8 cellular contexts compared by ENCODE assay signal in the genomic region with DNA sequence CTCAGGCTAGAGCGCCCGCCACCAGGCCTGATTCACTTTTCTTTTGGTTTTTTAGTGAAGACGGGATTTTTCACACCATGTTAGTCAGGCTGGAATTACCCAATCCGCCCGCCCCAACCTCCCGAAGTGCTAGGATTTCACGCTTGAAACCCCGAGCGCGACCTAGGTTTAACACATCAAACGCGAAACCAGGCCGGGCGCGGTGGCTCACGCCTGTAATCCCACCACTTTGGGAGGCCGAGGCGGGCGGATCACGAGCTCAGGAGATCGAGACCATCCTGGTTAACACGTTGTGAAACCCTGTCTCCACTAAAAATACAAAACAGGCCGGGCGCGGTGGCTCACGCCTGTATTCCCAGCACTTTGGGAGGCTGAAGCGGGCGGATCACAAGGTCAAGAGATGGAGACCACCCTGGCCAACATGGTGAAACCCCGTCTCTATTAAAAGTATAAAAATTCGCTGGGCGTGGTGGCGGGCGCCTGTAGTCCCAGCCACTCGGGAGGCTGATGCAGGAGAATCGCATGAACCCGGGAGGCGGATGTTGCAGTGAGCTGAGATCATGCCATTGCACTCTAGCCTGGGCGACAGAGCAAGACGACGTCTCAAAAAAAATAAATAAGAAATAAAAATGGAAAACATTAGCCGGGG. TPM values are rescaled to one million over a fixed set of nuclear protein-coding genes. Genes with fewer than 3 reads are reported as not detected.
A peak's percentile ranks its signal among the peaks of the same experiment; 100 is the strongest.
DNase-seq lines count a peak whose midpoint lies in the region; ATAC-seq and TF ChIP-seq lines count a peak whose summit lies in the region.
"Not testable (repeated sequence)": the region's sequence is repeated elsewhere in the genome, so short reads cannot be mapped to it uniquely, and the experiment has no call there.

No MANE protein-coding gene starts in this region.

- H2BK20ac ChIP-seq in IMR-90 (ENCODE audit: low read depth, low read length), result not testable (repeated sequence)

- H3K4me2 ChIP-seq in IMR-90 (ENCODE audit: low read depth, low read length) (peak overlapping the region; percentile 88), OCI-LY1 (ENCODE audit: low read length) (peak overlapping the region; percentile 76)

- peak overlapping the region; percentile 73 for H2BK5ac ChIP-seq in IMR-90 (ENCODE audit: low read depth, low read length, poor library complexity, severe bottlenecking)

- POLR2A ChIA-PET in IMR-90 (lab: Charles Lee; ENCODE audit: unreplicated experiment), result interaction anchor here (0.6 to 2.1 kb wide), 13 partner anchors 9 to 480 kb away, joined by 3 to 16 read pairs (median 6); partner anchors contain the start of genes HNRNPUL2, INTS5, NXF1 and SLC3A2

- CTCF ChIA-PET in IMR-90 (lab: Yijun Ruan, JAX), result interaction anchor here (1.0 kb wide), 1 partner anchor 54 kb away, joined by 3 read pairs; no protein-coding TSS in a partner anchor

- peak overlapping the region; percentile 9; the same call in 1 of the 2 replicates for H3K23ac ChIP-seq in IMR-90 (ENCODE audit: low read depth, low read length)

- H3K27ac ChIP-seq in IMR-90 (ENCODE audit: insufficient read depth, low read length), result peak overlapping the region; percentile 83
- H3K27ac ChIP-seq in OCI-LY1 (ENCODE audit: low read depth, low read length, poor library complexity, severe bottlenecking), result peak overlapping the region; percentile 95
- H3K27ac ChIP-seq in cingulate gyrus (ENCODE audit: low read depth, low read length), result peak overlapping the region; percentile 99
- H3K27ac ChIP-seq in thyroid gland, result peak overlapping the region; percentile 99 to 100 (median 100)

- H2AK9ac ChIP-seq in IMR-90 (replicated peaks; ENCODE audit: low read depth, low read length, poor library complexity), result peak overlapping the region; percentile 84

- H2AK5ac ChIP-seq in IMR-90 (ENCODE audit: low read depth, low read length), result not testable (repeated sequence)

- H3K14ac ChIP-seq in IMR-90 (replicated peaks; ENCODE audit: low read depth, low read length), result peak overlapping the region; percentile 6

- H4K5ac ChIP-seq in IMR-90 (ENCODE audit: low read depth, low read length), result peak overlapping the region; percentile 55

- peak overlapping the region; percentile 85 for H2AFZ ChIP-seq in IMR-90 (replicated peaks; ENCODE audit: low read length, poor library complexity)
- H2AFZ ChIP-seq in OCI-LY1 (ENCODE audit: low read length), result not testable (repeated sequence)

- H3K27me3 ChIP-seq in IMR-90 (ENCODE audit: control insufficient read depth, insufficient read depth, low read length); OCI-LY1 (ENCODE audit: insufficient read depth, low read length); thyroid gland: not testable (repeated sequence)

- not testable (repeated sequence) for H3K9me1 ChIP-seq in IMR-90 (ENCODE audit: insufficient read depth, low read length)

- DNase-seq in G401 (ENCODE audit: low spot score) (peak; percentile 78), IMR-90 (peak; percentile 81), iris pigment epithelial cell (ENCODE audit: low read depth) (peak; percentile 90), thyroid gland (peak; percentile 70 to 75)
- peak; percentile 55 to 58 for DNase-seq in activated CD8-positive, alpha-beta memory T cell treated with anti-CD3 and anti-CD28 coated beads for 1 hour (ENCODE audit: extremely low read depth in 1 of 2, low read depth in 1 of 2)
- not testable (repeated sequence) for DNase-seq in retinal pigment epithelial cell (ENCODE audit: low read depth)

- not testable (repeated sequence) for H3K9me2 ChIP-seq in OCI-LY1 (ENCODE audit: low read depth, low read length)

- not testable (repeated sequence) for H3K9me3 ChIP-seq in IMR-90 (ENCODE audit: control insufficient read depth, insufficient read depth, low read length); OCI-LY1 (ENCODE audit: low read length); thyroid gland

- not testable (repeated sequence) for H3K36me3 ChIP-seq in IMR-90 (ENCODE audit: control insufficient read depth, insufficient read depth, low read length); thyroid gland
- H3K36me3 ChIP-seq in OCI-LY1 (ENCODE audit: insufficient read depth, low read length), result peaks cover 20% of the 10 kb centered on the region

- BruUV-seq in IMR-90 (replicated peaks; lab: Mats Ljungman, UMichigan), result not testable (repeated sequence)

- H4K91ac ChIP-seq in IMR-90 (ENCODE audit: insufficient read depth, low read depth, low read length), result not testable (repeated sequence)

- peak; percentile 1; the same call in 1 of the 2 replicates for ATAC-seq in IMR-90 (ENCODE audit: low read depth)

- TF ChIP-seq RAD21 in IMR-90 (IDR thresholded peaks at IDR 0.05; ENCODE audit: low read length), result not testable (repeated sequence)

- H3K4me1 ChIP-seq in IMR-90 (ENCODE audit: control insufficient read depth, insufficient read depth, low read length), result not testable (repeated sequence)
- H3K4me1 ChIP-seq in OCI-LY1 (ENCODE audit: insufficient read depth, low read length, severe bottlenecking), result peaks cover 38% of the 10 kb centered on the region
- H3K4me1 ChIP-seq in thyroid gland, result peaks cover 6 to 12% of the 10 kb centered on the region in 2 donors

- H3K79me2 ChIP-seq in OCI-LY1 (ENCODE audit: insufficient read depth, low read length), result peaks cover 18% of the 10 kb centered on the region

- 0% methylated on average over 7 of the region's 41 CpGs; no CpG with 5 or more reads in 1 of the 2 experiments for WGBS in IMR-90 (ENCODE audit: extremely low coverage in 2 of 2, insufficient read length in 1 of 2), 2 experiments
- 2 to 3% methylated on average over 40 to 41 of the region's 41 CpGs for WGBS in thyroid gland, 2 donors

- H4K20me1 ChIP-seq in IMR-90 (ENCODE audit: insufficient read depth, low read length); OCI-LY1 (ENCODE audit: insufficient read depth, low read length): not testable (repeated sequence)

- H3K79me1 ChIP-seq in IMR-90 (ENCODE audit: low read depth in 1 of 2, low read length in 2 of 2), result peaks cover 10 to 25% of the 10 kb centered on the region in 2 experiments; a peak in 1 of 4 replicates

- H3K18ac ChIP-seq in IMR-90 (ENCODE audit: low read depth, low read length), result peak overlapping the region; percentile 74

- TF ChIP-seq CTCF in IMR-90 (conservative IDR thresholded peaks at IDR 0.05; ENCODE audit: low read depth, low read length); OCI-LY1 (IDR thresholded peaks at IDR 0.05; ENCODE audit: low read length); retinal pigment epithelial cell (conservative IDR thresholded peaks at IDR 0.05; ENCODE audit: low read depth, low read length); thyroid gland (IDR thresholded peaks at IDR 0.05): not testable (repeated sequence)

- not testable (repeated sequence) for H3F3A ChIP-seq in OCI-LY1 (ENCODE audit: insufficient read depth, low read length)

- H3K9ac ChIP-seq in IMR-90 (ENCODE audit: low read depth, low read length), result peak overlapping the region; percentile 78
- H3K9ac ChIP-seq in OCI-LY1 (ENCODE audit: low read length), result peak overlapping the region; percentile 86

- H2BK120ac ChIP-seq in IMR-90 (ENCODE audit: low read depth, low read length), result not testable (repeated sequence)

- peak overlapping the region; percentile 71 for H3K4me3 ChIP-seq in IMR-90 (ENCODE audit: insufficient read depth, low read depth, low read length)
- H3K4me3 ChIP-seq in OCI-LY1 (ENCODE audit: low read depth, low read length, poor library complexity, severe bottlenecking), result peak overlapping the region; percentile 81
- peak overlapping the region; percentile 93 for H3K4me3 ChIP-seq in retinal pigment epithelial cell (ENCODE audit: low read length)
- peak overlapping the region in 2 of 3 donors; percentile 63 to 88 for H3K4me3 ChIP-seq in thyroid gland (replicated peaks in 1 of 3)

- dilution Hi-C loops in IMR-90 (cut with HindIII; ENCODE audit: low sequenced_read_pairs, unreplicated experiment), result not testable (repeated sequence)

- 0 out of 2 replicates have a peak overlapping the region, but pooled peaks have one; percentile 35 for H3K56ac ChIP-seq in IMR-90 (ENCODE audit: extremely low read depth, insufficient read depth, low read length)

- intact Hi-C loops in IMR-90 (cut with micrococcal nuclease), result loop anchor here (1.0 to 2.0 kb wide), 2 partner anchors 22 to 40 kb away; no protein-coding TSS in a partner anchor
- intact Hi-C loops in thyroid gland (cut with DNase I), result not testable (repeated sequence)

- peak overlapping the region; percentile 2 for H3K4ac ChIP-seq in IMR-90 (ENCODE audit: low read depth, low read length)

- H2BK15ac ChIP-seq in IMR-90 (ENCODE audit: low read depth, low read length), result not testable (repeated sequence)

- peak; percentile 87 for TF ChIP-seq POLR2A in IMR-90 (IDR thresholded peaks at IDR 0.05; ENCODE audit: low read depth, low read length)
- not testable (repeated sequence) for TF ChIP-seq POLR2A in thyroid gland (IDR thresholded peaks at IDR 0.05)

- in situ Hi-C loops in G401 (cut with HindIII; ENCODE audit: low sequenced_read_pairs); IMR-90 (cut with MboI; ENCODE audit: low sequenced_read_pairs): not testable (repeated sequence)

- H4K8ac ChIP-seq in IMR-90 (ENCODE audit: low read depth in 2 of 2, low read length in 2 of 2), result peak overlapping the region in 1 of 2 experiments; percentile 28; a peak in 2 of 4 replicates

RNA-seq across cellular contexts. Expression of gene WDR74, which starts 1.4 kb away (rescaled TPM):
- 103 and 110 TPM in 2 replicates for total RNA-seq in G401 (2014; rRNA removed; shearing (Covaris generic))
- total RNA-seq in IMR-90 (2012; rRNA removed), result 40.8 and 44.3 TPM in 2 replicates
- polyA plus RNA-seq in IMR-90 (2012; rRNA removed), result 38.4 and 41.9 TPM in 2 replicates
- polyA plus RNA-seq in IMR-90 (2012; cell fraction: cytosol; rRNA removed), result 31.9 and 59.9 TPM in 2 replicates
- polyA plus RNA-seq in IMR-90 (2012; cell fraction: nucleus; rRNA removed; ENCODE audit: low replicate concordance), result 66.2 and 131 TPM in 2 replicates
- total RNA-seq in thyroid gland, result 10 to 100 TPM; 25.2 to 76.1 (median 33.6) TPM

RNA-seq across cellular contexts. Expression of gene TEX54, which starts 8.2 kb away (rescaled TPM):
- total RNA-seq in G401 (2014; rRNA removed; shearing (Covaris generic)), result not detected in 2 replicates
- total RNA-seq in IMR-90 (2012; rRNA removed), result not detected in 2 replicates
- polyA plus RNA-seq in IMR-90 (2012; rRNA removed), result not detected in 2 replicates
- polyA plus RNA-seq in IMR-90 (2012; cell fraction: cytosol; rRNA removed), result not detected in 2 replicates
- not detected in 2 replicates for polyA plus RNA-seq in IMR-90 (2012; cell fraction: nucleus; rRNA removed; ENCODE audit: low replicate concordance)
- not detected for total RNA-seq in thyroid gland

RNA-seq across cellular contexts. Expression of gene STX5, which starts 9.0 kb away (rescaled TPM):
- total RNA-seq in G401 (2014; rRNA removed; shearing (Covaris generic)), result 40.9 and 49.0 TPM in 2 replicates
- 48.6 and 49.5 TPM in 2 replicates for total RNA-seq in IMR-90 (2012; rRNA removed)
- 43.1 and 43.5 TPM in 2 replicates for polyA plus RNA-seq in IMR-90 (2012; rRNA removed)
- 24.5 and 39.6 TPM in 2 replicates for polyA plus RNA-seq in IMR-90 (2012; cell fraction: cytosol; rRNA removed)
- polyA plus RNA-seq in IMR-90 (2012; cell fraction: nucleus; rRNA removed; ENCODE audit: low replicate concordance), result 35.4 and 47.9 TPM in 2 replicates
- 10 to 100 TPM; 26.3 to 62.8 (median 56.7) TPM for total RNA-seq in thyroid gland

RNA-seq across cellular contexts. Expression of gene NXF1, which starts 35.6 kb away (rescaled TPM):
- total RNA-seq in G401 (2014; rRNA removed; shearing (Covaris generic)), result 10.2 and 23.3 TPM in 2 replicates
- 26.3 and 27.5 TPM in 2 replicates for total RNA-seq in IMR-90 (2012; rRNA removed)
- 90.4 and 97.4 TPM in 2 replicates for polyA plus RNA-seq in IMR-90 (2012; rRNA removed)
- polyA plus RNA-seq in IMR-90 (2012; cell fraction: cytosol; rRNA removed), result 43.9 and 49.0 TPM in 2 replicates
- polyA plus RNA-seq in IMR-90 (2012; cell fraction: nucleus; rRNA removed; ENCODE audit: low replicate concordance), result 354 and 360 TPM in 2 replicates
- total RNA-seq in thyroid gland, result 10 to 100 TPM; 56.8 to 83.7 (median 80.9) TPM

RNA-seq across cellular contexts. Expression of gene SLC3A2, which starts 39.9 kb away (rescaled TPM):
- total RNA-seq in G401 (2014; rRNA removed; shearing (Covaris generic)), result 225 and 239 TPM in 2 replicates
- total RNA-seq in IMR-90 (2012; rRNA removed), result 114 and 140 TPM in 2 replicates
- polyA plus RNA-seq in IMR-90 (2012; rRNA removed), result 239 TPM in 2 replicates
- polyA plus RNA-seq in IMR-90 (2012; cell fraction: cytosol; rRNA removed), result 251 and 299 TPM in 2 replicates
- polyA plus RNA-seq in IMR-90 (2012; cell fraction: nucleus; rRNA removed; ENCODE audit: low replicate concordance), result 340 and 413 TPM in 2 replicates
- total RNA-seq in thyroid gland, result 100 to 1,000 TPM; 145 to 295 (median 159) TPM
